ENCODE assay signal across 15 cellular contexts in the genomic region with DNA sequence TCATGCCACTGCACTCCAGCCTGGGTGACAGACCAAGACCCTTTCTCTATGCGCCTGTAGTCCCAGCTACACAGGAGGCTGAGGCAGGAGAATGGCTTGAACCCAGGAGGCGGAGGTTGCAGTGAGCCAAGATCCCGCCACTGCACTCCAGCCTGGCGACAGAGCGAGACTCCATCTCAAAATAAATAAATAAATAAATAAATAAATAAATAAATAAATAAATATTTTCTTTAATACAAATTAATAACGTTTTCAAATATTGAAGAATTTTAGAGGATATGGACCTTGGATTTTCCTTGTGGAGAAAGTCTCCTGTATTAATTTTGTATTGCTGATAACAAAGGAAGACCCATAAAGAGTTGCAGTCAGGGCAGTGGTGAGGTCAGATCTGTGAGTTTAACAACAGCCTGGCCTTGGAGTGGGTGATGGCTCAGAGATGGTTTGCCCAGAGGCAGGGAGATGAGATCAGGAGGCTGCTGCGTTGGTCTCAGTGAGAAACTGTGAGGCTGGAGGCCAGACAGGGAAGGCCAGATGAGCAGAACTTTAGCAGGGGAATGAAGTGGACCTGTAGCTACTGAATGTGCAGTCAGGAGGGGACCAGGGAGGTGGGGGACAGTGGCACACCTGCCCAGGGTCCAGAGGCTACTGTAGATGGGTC. TPM values are rescaled to one million over a fixed set of nuclear protein-coding genes. Genes with fewer than 3 reads are reported as not detected.
A peak's percentile ranks its signal among the peaks of the same experiment; 100 is the strongest.
DNase-seq lines count a peak whose midpoint lies in the region; ATAC-seq and TF ChIP-seq lines count a peak whose summit lies in the region.
"Had no signal": no experiment of that assay in that cellular context is flagged by ENCODE, and none has a peak within 500 bp of the region (broad histone marks: within the 10 kb centered on the region; RNA-seq: fewer than 3 reads in every experiment).

No MANE protein-coding gene starts in this region.

- no peak for DNase-seq in stimulated activated naive CD8-positive, alpha-beta T cell treated with anti-CD3 and anti-CD28 coated beads, Interleukin-15, amount 100 ng/mL, for 72 hours
- no peak for DNase-seq in stimulated activated naive CD8-positive, alpha-beta T cell treated with anti-CD3 and anti-CD28 coated beads, Interleukin-15, Interleukin-2, amounts not matched to agents 100 U/mL and 50 U/mL, for 24 hours
- DNase-seq in glomerular visceral epithelial cell (ENCODE audit: extremely low spot score) (peak; percentile 41), type B pancreatic cell (ENCODE audit: extremely low spot score, unreplicated experiment) (no peak), mucosa of gallbladder (ENCODE audit: low spot score) (no peak)
- no peak for DNase-seq in activated T-cell treated with anti-CD3 and anti-CD28 coated beads, Interleukin-2, amount 50 U/mL, for 48 hours
- DNase-seq: activated CD4-positive, alpha-beta T cell treated with anti-CD3 and anti-CD28 coated beads for 36 hours; activated CD8-positive, alpha-beta memory T cell treated with anti-CD3 and anti-CD28 coated beads, Interleukin-2, amount 50 U/mL, for 4 hours; activated naive CD4-positive, alpha-beta T cell treated with anti-CD3 and anti-CD28 coated beads for 36 hours; CD4-positive, CD25-positive, alpha-beta regulatory T cell; MG63; NCI-H1930; NCI-H446; SIG-M5; T-helper 2 cell had no signal

- H3K27ac Mint-ChIP-seq in stimulated activated naive CD8-positive, alpha-beta T cell treated with anti-CD3 and anti-CD28 coated beads, Interleukin-15, amount 100 ng/mL, for 72 hours, result peak overlapping the region in 1 of 2 donors; percentile 73
- peak overlapping the region; percentile 50 for H3K27ac Mint-ChIP-seq in type B pancreatic cell
- H3K27ac Mint-ChIP-seq: activated CD4-positive, alpha-beta T cell treated with anti-CD3 and anti-CD28 coated beads for 36 hours; activated naive CD4-positive, alpha-beta T cell treated with anti-CD3 and anti-CD28 coated beads for 36 hours; CD4-positive, CD25-positive, alpha-beta regulatory T cell had no signal

- H3K27me3 Mint-ChIP-seq in stimulated activated naive CD8-positive, alpha-beta T cell treated with anti-CD3 and anti-CD28 coated beads, Interleukin-15, amount 100 ng/mL, for 72 hours, result no peaks in the 10 kb centered on the region
- H3K27me3 Mint-ChIP-seq in type B pancreatic cell, result no peaks in the 10 kb centered on the region
- H3K27me3 Mint-ChIP-seq: activated CD4-positive, alpha-beta T cell treated with anti-CD3 and anti-CD28 coated beads for 36 hours had no signal

- ATAC-seq in stimulated activated naive CD8-positive, alpha-beta T cell treated with anti-CD3 and anti-CD28 coated beads, Interleukin-15, amount 100 ng/mL, for 72 hours, result peak; percentile 15
- no peak for ATAC-seq in stimulated activated naive CD8-positive, alpha-beta T cell treated with anti-CD3 and anti-CD28 coated beads, Interleukin-15, Interleukin-2, amounts not matched to agents 100 U/mL and 50 U/mL, for 24 hours
- ATAC-seq: activated CD4-positive, alpha-beta T cell treated with anti-CD3 and anti-CD28 coated beads for 36 hours had no signal

- H3K9me3 Mint-ChIP-seq in stimulated activated naive CD8-positive, alpha-beta T cell treated with anti-CD3 and anti-CD28 coated beads, Interleukin-15, amount 100 ng/mL, for 72 hours, result no peaks in the 10 kb centered on the region
- no peaks in the 10 kb centered on the region for H3K9me3 Mint-ChIP-seq in type B pancreatic cell
- H3K9me3 Mint-ChIP-seq: activated naive CD4-positive, alpha-beta T cell treated with anti-CD3 and anti-CD28 coated beads for 36 hours; CD4-positive, CD25-positive, alpha-beta regulatory T cell had no signal

- no peaks in the 10 kb centered on the region for H3K36me3 Mint-ChIP-seq in type B pancreatic cell
- H3K36me3 Mint-ChIP-seq: CD4-positive, CD25-positive, alpha-beta regulatory T cell had no signal

- no peaks in the 10 kb centered on the region for H3K4me1 Mint-ChIP-seq in stimulated activated naive CD8-positive, alpha-beta T cell treated with anti-CD3 and anti-CD28 coated beads, Interleukin-15, amount 100 ng/mL, for 72 hours
- no peaks in the 10 kb centered on the region for H3K4me1 Mint-ChIP-seq in type B pancreatic cell (ENCODE audit: unreplicated experiment)
- H3K4me1 Mint-ChIP-seq: activated CD4-positive, alpha-beta T cell treated with anti-CD3 and anti-CD28 coated beads for 36 hours had no signal

- H3K4me3 Mint-ChIP-seq in stimulated activated naive CD8-positive, alpha-beta T cell treated with anti-CD3 and anti-CD28 coated beads, Interleukin-15, amount 100 ng/mL, for 72 hours, result no peak overlapping the region
- no peak overlapping the region for H3K4me3 Mint-ChIP-seq in type B pancreatic cell
- H3K4me3 Mint-ChIP-seq: activated CD4-positive, alpha-beta T cell treated with anti-CD3 and anti-CD28 coated beads for 36 hours; activated naive CD4-positive, alpha-beta T cell treated with anti-CD3 and anti-CD28 coated beads for 36 hours had no signal

- no peak for TF ChIP-seq CTCF in type B pancreatic cell (conservative IDR thresholded peaks at IDR 0.05)

RNA-seq across cellular contexts. Expression of a gene that starts 4.4 kb away (rescaled TPM):
- 7.5 and 9.7 TPM in 2 replicates for total RNA-seq in type B pancreatic cell (ENCODE audit: low replicate concordance)
- total RNA-seq in mucosa of gallbladder, result 5.0 TPM
- total RNA-seq: CD4-positive, CD25-positive, alpha-beta regulatory T cell had no signal

RNA-seq across cellular contexts. Expression of a gene that starts 36.1 kb away (rescaled TPM):
- total RNA-seq in type B pancreatic cell (ENCODE audit: low replicate concordance), result 7.8 and 46.1 TPM in 2 replicates
- 36.5 TPM for total RNA-seq in mucosa of gallbladder

RNA-seq across cellular contexts. Expression of a gene that starts 36.2 kb away (rescaled TPM):
- total RNA-seq in type B pancreatic cell (ENCODE audit: low replicate concordance), result 573 and 617 TPM in 2 replicates
- total RNA-seq in mucosa of gallbladder, result 914 TPM

RNA-seq across cellular contexts. Expression of a gene that starts 50.8 kb away (rescaled TPM):
- total RNA-seq in type B pancreatic cell (ENCODE audit: low replicate concordance) (62.8 and 93.9 TPM in 2 replicates), mucosa of gallbladder (60.9 TPM)

RNA-seq across cellular contexts. Expression of a gene that starts 55.7 kb away (rescaled TPM):
- 42.8 and 61.1 TPM in 2 replicates for total RNA-seq in type B pancreatic cell (ENCODE audit: low replicate concordance)
- total RNA-seq in mucosa of gallbladder, result 32.3 TPM
